In the genomic region with DNA sequence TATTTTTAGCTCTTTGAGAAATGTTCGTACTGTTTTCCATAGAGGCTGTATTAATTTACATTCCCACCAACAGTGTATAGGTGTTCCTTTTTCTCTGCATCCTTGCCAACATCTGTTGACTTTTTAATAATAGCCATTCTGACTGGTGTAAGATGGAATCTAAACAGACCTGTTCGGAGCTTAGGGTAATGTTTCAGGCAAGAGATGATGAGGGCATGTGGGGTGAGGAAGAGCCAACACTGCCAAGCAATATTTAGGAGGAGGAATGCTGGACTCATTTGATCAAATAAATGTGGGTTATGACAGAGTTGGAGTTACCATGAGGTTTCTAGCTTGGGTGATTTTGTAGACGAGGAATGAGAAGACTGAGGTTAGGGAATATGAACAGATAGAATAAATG, we compare ENCODE assay signal across 25 cellular contexts.
"Had no signal": no experiment of that assay in that cellular context is flagged by ENCODE, and none has a peak within 500 bp of the region (broad histone marks: within the 10 kb centered on the region; RNA-seq: fewer than 3 reads in every experiment).

No MANE protein-coding gene starts in this region.

- H3K4me3 ChIP-seq: esophagus squamous epithelium, heart right ventricle, left lung, ovary, psoas muscle, sigmoid colon, skin epidermis, spleen, transverse colon, vagina had no signal

- H3K4me3 Mint-ChIP-seq: effector memory CD8-positive, alpha-beta T cell; naive thymus-derived CD8-positive, alpha-beta T cell; stimulated activated naive B cell treated with anti-CD40 and anti-IgM and Interleukin-4, amounts not matched to agents 10 μg/mL and 1 μg/mL and 100 μg/mL, for 72 hours; stimulated activated naive CD8-positive, alpha-beta T cell treated with anti-CD3 and anti-CD28 coated beads, Interleukin-15, Interleukin-2, amounts not matched to agents 100 ng/mL and 50 ng/mL, for 24 hours had no signal

- H3K27ac Mint-ChIP-seq: stimulated activated naive B cell treated with anti-CD40 and anti-IgM and Interleukin-4, amounts not matched to agents 10 μg/mL and 1 μg/mL and 100 μg/mL, for 72 hours; stimulated activated naive CD8-positive, alpha-beta T cell treated with anti-CD3 and anti-CD28 coated beads, Interleukin-15, Interleukin-2, amounts not matched to agents 100 ng/mL and 50 ng/mL, for 24 hours had no signal

- H3K27me3 Mint-ChIP-seq: effector memory CD8-positive, alpha-beta T cell; naive thymus-derived CD8-positive, alpha-beta T cell; stimulated activated naive B cell treated with anti-CD40 and anti-IgM and Interleukin-4, amounts not matched to agents 10 μg/mL and 1 μg/mL and 100 μg/mL, for 72 hours; stimulated activated naive CD8-positive, alpha-beta T cell treated with anti-CD3 and anti-CD28 coated beads, Interleukin-15, Interleukin-2, amounts not matched to agents 100 ng/mL and 50 ng/mL, for 24 hours had no signal

- H3K27ac ChIP-seq: esophagus squamous epithelium, heart right ventricle, left lung, ovary, psoas muscle, sigmoid colon, skin epidermis, spleen, transverse colon, vagina had no signal

- H3K36me3 ChIP-seq: esophagus squamous epithelium, left lung, ovary, sigmoid colon, vagina had no signal

- ATAC-seq: effector memory CD8-positive, alpha-beta T cell; heart right ventricle; left cardiac atrium; left lung; naive thymus-derived CD8-positive, alpha-beta T cell; right cardiac atrium; stimulated activated naive B cell treated with anti-CD40 and anti-IgM and Interleukin-4, amounts not matched to agents 10 μg/mL and 1 μg/mL and 100 μg/mL, for 72 hours had no signal

- DNase-seq: cortex of kidney; effector memory CD8-positive, alpha-beta T cell; esophagus squamous epithelium; foreskin melanocyte; glutamatergic neuron; heart right ventricle; hippocampal formation; left cardiac atrium; left lung; mesenchymal stem cell; midbrain; naive thymus-derived CD8-positive, alpha-beta T cell; occipital lobe; ovary; posterior cingulate gyrus; psoas muscle; right cardiac atrium; sigmoid colon; spleen; stimulated activated CD4-positive, alpha-beta T cell treated with anti-CD3 and anti-CD28 coated beads, Interleukin-2, amount 100 ng/mL, for 48 hours; stimulated activated naive B cell treated with anti-CD40 and anti-IgM and Interleukin-4, amounts not matched to agents 10 μg/mL and 1 μg/mL and 100 μg/mL, for 72 hours; transverse colon had no signal

- H3K27me3 ChIP-seq: esophagus squamous epithelium, heart right ventricle, left lung, ovary, sigmoid colon, spleen, transverse colon, vagina had no signal

- H3K9me3 ChIP-seq: esophagus squamous epithelium, ovary, psoas muscle, transverse colon, vagina had no signal

- H3K9me3 Mint-ChIP-seq: effector memory CD8-positive, alpha-beta T cell; stimulated activated naive B cell treated with anti-CD40 and anti-IgM and Interleukin-4, amounts not matched to agents 10 μg/mL and 1 μg/mL and 100 μg/mL, for 72 hours; stimulated activated naive CD8-positive, alpha-beta T cell treated with anti-CD3 and anti-CD28 coated beads, Interleukin-15, Interleukin-2, amounts not matched to agents 100 ng/mL and 50 ng/mL, for 24 hours had no signal

- H3K4me1 ChIP-seq: psoas muscle, vagina had no signal
